ENCODE assay signal across 1 cellular context in genomic region chr1:16613185-16614147, GRCh38.
TF ChIP-seq lines count a peak whose summit lies in the region.

Gene NBPF1, minus strand, starts transcription at chr1:16613564.

TF ChIP-seq in HepG2, 621 proteins besides CTCF, POLR2A, EP300 and RAD21 (continued from another document):
- TF ChIP-seq MXD4 (CRISPR knock-in tag; IDR thresholded peaks at IDR 0.05) (peak; percentile 97), PCBP2 (optimal IDR thresholded peaks at IDR 0.05; ENCODE audit: low read depth, low read length, poor library complexity, severe bottlenecking) (no peak), HNRNPK (IDR thresholded peaks at IDR 0.05; ENCODE audit: low read depth, low read length, poor library complexity, severe bottlenecking) (peak; percentile 89), ZNF562 (CRISPR knock-in tag; IDR thresholded peaks at IDR 0.05; ENCODE audit: borderline replicate concordance) (no peak), ZBED4 (CRISPR knock-in tag; IDR thresholded peaks at IDR 0.05; ENCODE audit: borderline replicate concordance) (peak; percentile 88), DNMT1 (CRISPR knock-in tag; IDR thresholded peaks at IDR 0.05) (peak; percentile 99), SRSF9 (IDR thresholded peaks at IDR 0.05; ENCODE audit: borderline replicate concordance, insufficient read depth, low read depth, low read length, poor library complexity, severe bottlenecking) (no peak), SATB2 (CRISPR knock-in tag; IDR thresholded peaks at IDR 0.05) (peak; percentile 90), CREBL2 (CRISPR knock-in tag; IDR thresholded peaks at IDR 0.05; ENCODE audit: borderline replicate concordance) (peak; percentile 43; the same call in 1 of the 2 replicates), ZUFSP (CRISPR knock-in tag; IDR thresholded peaks at IDR 0.05; ENCODE audit: borderline replicate concordance) (no peak), FIP1L1 (IDR thresholded peaks at IDR 0.05; ENCODE audit: borderline replicate concordance, insufficient read depth, low read depth, low read length) (peak; percentile 99), ZFAT (CRISPR knock-in tag; conservative IDR thresholded peaks at IDR 0.05) (peak; percentile 84; the same call in 1 of the 2 replicates), HNF4A (CRISPR knock-in tag; IDR thresholded peaks at IDR 0.05) (peak; percentile 47; the same call in 1 of the 2 replicates), THAP8 (CRISPR knock-in tag; IDR thresholded peaks at IDR 0.05; ENCODE audit: borderline replicate concordance) (no peak), NFIB (CRISPR knock-in tag; IDR thresholded peaks at IDR 0.05; ENCODE audit: borderline replicate concordance) (no peak), ZSCAN25 (CRISPR knock-in tag; IDR thresholded peaks at IDR 0.05) (peak; percentile 81), ZNF484 (CRISPR knock-in tag; IDR thresholded peaks at IDR 0.05; ENCODE audit: borderline replicate concordance, low read depth) (peak; percentile 92; the same call in 1 of the 2 replicates), E2F1 (CRISPR knock-in tag; IDR thresholded peaks at IDR 0.05) (peak; percentile 84), HOXA7 (CRISPR knock-in tag; IDR thresholded peaks at IDR 0.05) (no peak), ZSCAN20 (CRISPR knock-in tag; IDR thresholded peaks at IDR 0.05; ENCODE audit: borderline replicate concordance) (peak; percentile 95), TOPORS (CRISPR knock-in tag; IDR thresholded peaks at IDR 0.05) (peak; percentile 98), MBNL3 (CRISPR knock-in tag; conservative IDR thresholded peaks at IDR 0.05) (no peak), ZNF614 (CRISPR knock-in tag; IDR thresholded peaks at IDR 0.05; ENCODE audit: borderline replicate concordance) (peak; percentile 91; the same call in 1 of the 2 replicates), HDAC1 (CRISPR knock-in tag; IDR thresholded peaks at IDR 0.05) (no peak), PBX2 (CRISPR knock-in tag; IDR thresholded peaks at IDR 0.05) (no peak; the same call in none of the 2 replicates), NR2C2 (CRISPR knock-in tag; IDR thresholded peaks at IDR 0.05; ENCODE audit: borderline replicate concordance) (peak; percentile 70), ZBTB46 (CRISPR knock-in tag; IDR thresholded peaks at IDR 0.05; ENCODE audit: borderline replicate concordance) (peak; percentile 96), ZNF629 (CRISPR knock-in tag; conservative IDR thresholded peaks at IDR 0.05) (peak; percentile 50; the same call in 1 of the 2 replicates), ZNF556 (CRISPR knock-in tag; IDR thresholded peaks at IDR 0.05; ENCODE audit: borderline replicate concordance) (peak; percentile 100), AGO1 (IDR thresholded peaks at IDR 0.05; ENCODE audit: low read depth, low read length, poor library complexity, severe bottlenecking) (peak; percentile 89), ZMAT5 (CRISPR knock-in tag; IDR thresholded peaks at IDR 0.05; ENCODE audit: borderline replicate concordance, low read depth) (no peak)
TF ChIP-seq in HepG2: peak in this region for 453.
